1 cellular context compared by ENCODE assay signal in the genomic region with DNA sequence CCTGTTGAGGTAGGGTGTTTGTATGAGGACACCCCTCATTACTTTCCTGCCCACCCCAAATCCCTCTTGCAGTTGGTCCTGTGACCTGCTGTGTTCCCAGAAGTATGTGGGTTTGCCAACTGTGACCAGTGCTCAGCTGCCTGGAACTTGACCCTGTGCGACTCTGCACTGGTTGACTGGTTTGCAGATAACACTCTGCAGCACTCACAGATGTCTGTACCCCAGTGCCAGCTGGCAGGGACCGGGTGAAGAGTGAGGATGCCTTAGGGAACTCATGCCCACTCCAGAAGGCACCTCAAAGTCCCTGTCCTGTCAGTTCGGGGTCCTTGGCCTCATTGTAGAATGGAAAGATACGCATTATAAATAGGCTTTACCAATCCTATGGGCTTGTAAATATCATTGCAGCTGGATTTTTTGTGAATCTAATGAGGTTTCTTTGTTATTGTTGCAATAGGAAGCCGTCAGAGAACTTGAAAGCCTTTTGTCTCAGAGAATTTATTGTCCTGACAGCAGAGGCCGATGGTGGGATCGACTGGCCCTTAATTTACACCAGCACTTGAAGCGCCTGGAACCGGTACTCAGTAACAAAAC.
TF ChIP-seq lines count a peak whose summit lies in the region.

No MANE protein-coding gene starts in this region.

TF ChIP-seq in HepG2, 621 proteins besides CTCF, POLR2A, EP300 and RAD21 (continued from another document):
- TF ChIP-seq, protein P1, sequence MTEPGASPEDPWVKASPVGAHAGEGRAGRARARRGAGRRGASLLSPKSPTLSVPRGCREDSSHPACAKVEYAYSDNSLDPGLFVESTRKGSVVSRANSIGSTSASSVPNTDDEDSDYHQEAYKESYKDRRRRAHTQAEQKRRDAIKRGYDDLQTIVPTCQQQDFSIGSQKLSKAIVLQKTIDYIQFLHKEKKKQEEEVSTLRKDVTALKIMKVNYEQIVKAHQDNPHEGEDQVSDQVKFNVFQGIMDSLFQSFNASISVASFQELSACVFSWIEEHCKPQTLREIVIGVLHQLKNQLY (CRISPR knock-in tag; IDR thresholded peaks at IDR 0.05), result no peak
- TF ChIP-seq ZNF720 (CRISPR knock-in tag; IDR thresholded peaks at IDR 0.05) (no peak), TP53 (CRISPR knock-in tag; conservative IDR thresholded peaks at IDR 0.05) (no peak), MYC (CRISPR knock-in tag; IDR thresholded peaks at IDR 0.05; ENCODE audit: borderline replicate concordance) (no peak), ZFP82 (CRISPR knock-in tag; IDR thresholded peaks at IDR 0.05; ENCODE audit: borderline replicate concordance) (no peak), IKZF4 (CRISPR knock-in tag; IDR thresholded peaks at IDR 0.05; ENCODE audit: borderline replicate concordance, low read depth, not compliant biosample characterization) (no peak), MAFK (conservative IDR thresholded peaks at IDR 0.05 in 1 of 2, IDR thresholded peaks at IDR 0.05 in 1 of 2; ENCODE audit: low read length in 2 of 2) (no peak), RFX5 (IDR thresholded peaks at IDR 0.05; ENCODE audit: low read depth, low read length) (no peak), HOXA3 (CRISPR knock-in tag; IDR thresholded peaks at IDR 0.05) (no peak), TEAD2 (CRISPR knock-in tag; IDR thresholded peaks at IDR 0.05) (no peak), ETV6 (CRISPR knock-in tag; conservative IDR thresholded peaks at IDR 0.05) (no peak), U2AF1 (optimal IDR thresholded peaks at IDR 0.05; ENCODE audit: low read depth, low read length) (no peak), EHMT2 (IDR thresholded peaks at IDR 0.05; ENCODE audit: borderline replicate concordance, low read depth, low read length) (no peak), FOXK1 (CRISPR knock-in tag; IDR thresholded peaks at IDR 0.05; ENCODE audit: borderline replicate concordance, low read depth) (no peak)
- TF ChIP-seq, protein P2, sequence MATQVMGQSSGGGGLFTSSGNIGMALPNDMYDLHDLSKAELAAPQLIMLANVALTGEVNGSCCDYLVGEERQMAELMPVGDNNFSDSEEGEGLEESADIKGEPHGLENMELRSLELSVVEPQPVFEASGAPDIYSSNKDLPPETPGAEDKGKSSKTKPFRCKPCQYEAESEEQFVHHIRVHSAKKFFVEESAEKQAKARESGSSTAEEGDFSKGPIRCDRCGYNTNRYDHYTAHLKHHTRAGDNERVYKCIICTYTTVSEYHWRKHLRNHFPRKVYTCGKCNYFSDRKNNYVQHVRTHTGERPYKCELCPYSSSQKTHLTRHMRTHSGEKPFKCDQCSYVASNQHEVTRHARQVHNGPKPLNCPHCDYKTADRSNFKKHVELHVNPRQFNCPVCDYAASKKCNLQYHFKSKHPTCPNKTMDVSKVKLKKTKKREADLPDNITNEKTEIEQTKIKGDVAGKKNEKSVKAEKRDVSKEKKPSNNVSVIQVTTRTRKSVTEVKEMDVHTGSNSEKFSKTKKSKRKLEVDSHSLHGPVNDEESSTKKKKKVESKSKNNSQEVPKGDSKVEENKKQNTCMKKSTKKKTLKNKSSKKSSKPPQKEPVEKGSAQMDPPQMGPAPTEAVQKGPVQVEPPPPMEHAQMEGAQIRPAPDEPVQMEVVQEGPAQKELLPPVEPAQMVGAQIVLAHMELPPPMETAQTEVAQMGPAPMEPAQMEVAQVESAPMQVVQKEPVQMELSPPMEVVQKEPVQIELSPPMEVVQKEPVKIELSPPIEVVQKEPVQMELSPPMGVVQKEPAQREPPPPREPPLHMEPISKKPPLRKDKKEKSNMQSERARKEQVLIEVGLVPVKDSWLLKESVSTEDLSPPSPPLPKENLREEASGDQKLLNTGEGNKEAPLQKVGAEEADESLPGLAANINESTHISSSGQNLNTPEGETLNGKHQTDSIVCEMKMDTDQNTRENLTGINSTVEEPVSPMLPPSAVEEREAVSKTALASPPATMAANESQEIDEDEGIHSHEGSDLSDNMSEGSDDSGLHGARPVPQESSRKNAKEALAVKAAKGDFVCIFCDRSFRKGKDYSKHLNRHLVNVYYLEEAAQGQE (IDR thresholded peaks at IDR 0.05; ENCODE audit: borderline replicate concordance in 1 of 2, low read depth in 1 of 2, low read length in 2 of 2), result no peak
- TF ChIP-seq, protein P3, sequence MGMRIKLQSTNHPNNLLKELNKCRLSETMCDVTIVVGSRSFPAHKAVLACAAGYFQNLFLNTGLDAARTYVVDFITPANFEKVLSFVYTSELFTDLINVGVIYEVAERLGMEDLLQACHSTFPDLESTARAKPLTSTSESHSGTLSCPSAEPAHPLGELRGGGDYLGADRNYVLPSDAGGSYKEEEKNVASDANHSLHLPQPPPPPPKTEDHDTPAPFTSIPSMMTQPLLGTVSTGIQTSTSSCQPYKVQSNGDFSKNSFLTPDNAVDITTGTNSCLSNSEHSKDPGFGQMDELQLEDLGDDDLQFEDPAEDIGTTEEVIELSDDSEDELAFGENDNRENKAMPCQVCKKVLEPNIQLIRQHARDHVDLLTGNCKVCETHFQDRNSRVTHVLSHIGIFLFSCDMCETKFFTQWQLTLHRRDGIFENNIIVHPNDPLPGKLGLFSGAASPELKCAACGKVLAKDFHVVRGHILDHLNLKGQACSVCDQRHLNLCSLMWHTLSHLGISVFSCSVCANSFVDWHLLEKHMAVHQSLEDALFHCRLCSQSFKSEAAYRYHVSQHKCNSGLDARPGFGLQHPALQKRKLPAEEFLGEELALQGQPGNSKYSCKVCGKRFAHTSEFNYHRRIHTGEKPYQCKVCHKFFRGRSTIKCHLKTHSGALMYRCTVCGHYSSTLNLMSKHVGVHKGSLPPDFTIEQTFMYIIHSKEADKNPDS (CRISPR knock-in tag; IDR thresholded peaks at IDR 0.05), result no peak
